Comparison of ENCODE assay signal across 14 cellular contexts in genomic region chr7:102635354-102635753, GRCh38. TPM values are rescaled to one million over a fixed set of nuclear protein-coding genes. Genes with fewer than 3 reads are reported as not detected.
"Had no signal": no experiment of that assay in that cellular context is flagged by ENCODE, and none has a peak within 500 bp of the region (broad histone marks: within the 10 kb centered on the region; RNA-seq: fewer than 3 reads in every experiment).

No MANE protein-coding gene starts in this region.

RNA-seq across cellular contexts. Expression of gene SPDYE2B, which starts 14.8 kb away (rescaled TPM):
- total RNA-seq: dermis blood vessel endothelial cell; endothelial cell of umbilical vein; epithelial cell of proximal tubule; esophagus squamous epithelium; hepatocyte; kidney; left ventricle myocardium inferior; lower lobe of right lung; natural killer cell treated with Interleukin-12 subunit alpha and Interleukin-12 subunit beta and Interleukin-15 and Interleukin-18, amount 100 ng/mL, for 72 hours; neural crest cell; omental fat pad; pancreas; posterior vena cava; spleen had no signal
- polyA plus RNA-seq: endothelial cell of umbilical vein, hepatocyte, pancreas, spleen had no signal
